ENCODE assay signal across 1 cellular context in genomic region chr17:56972111-56972730, GRCh38.
TF ChIP-seq lines count a peak whose summit lies in the region.

No MANE protein-coding gene starts in this region.

TF ChIP-seq in HepG2, 621 proteins besides CTCF, POLR2A, EP300 and RAD21 (continued from another document):
- TF ChIP-seq ZNF280B (CRISPR knock-in tag; IDR thresholded peaks at IDR 0.05; ENCODE audit: borderline replicate concordance) (no peak), KMT2A (CRISPR knock-in tag; IDR thresholded peaks at IDR 0.05) (no peak)
